ENCODE assay signal across 8 cellular contexts in the genomic region with DNA sequence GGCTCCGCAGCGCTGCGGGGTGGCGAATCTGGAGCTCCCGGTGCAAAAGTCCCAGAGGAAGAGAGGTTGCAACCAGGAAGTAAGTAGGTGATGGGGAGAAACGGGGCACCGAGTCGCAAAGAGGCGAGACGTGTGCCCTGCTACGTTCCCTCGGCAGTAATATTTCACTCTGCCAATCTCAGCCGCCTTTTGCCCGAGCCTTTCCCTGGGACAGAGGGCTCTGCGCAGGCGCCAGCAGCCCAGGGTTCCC. TPM values are rescaled to one million over a fixed set of nuclear protein-coding genes. Genes with fewer than 3 reads are reported as not detected.
DNase-seq lines count a peak whose midpoint lies in the region; ATAC-seq and TF ChIP-seq lines count a peak whose summit lies in the region.

A gene (minus strand): TSS at position 171 of the 250 bp plus-strand sequence. CDS start 495 bp downstream, outside the sequence.

- H3K9me3 ChIP-seq in breast epithelium, result no peaks in the 10 kb centered on the region

- H3K4me3 Mint-ChIP-seq in activated CD4-positive, alpha-beta T cell treated with anti-CD3 and anti-CD28 coated beads, Interleukin-2, amount 10 ng/mL, durations not matched to agents 24 days and 14 days, result peak within 1 kb of the TSS; percentile 94
- peak within 1 kb of the TSS; percentile 93 for H3K4me3 Mint-ChIP-seq in type B pancreatic cell

- no peak for DNase-seq in activated CD4-positive, alpha-beta T cell treated with anti-CD3 and anti-CD28 coated beads, Interleukin-2, amount 10 ng/mL, durations not matched to agents 24 days and 14 days
- no peak for DNase-seq in activated CD4-positive, alpha-beta T cell treated with anti-CD3 and anti-CD28 coated beads, Interleukin-2, amount 50 U/mL, for 4 hours
- no peak for DNase-seq in breast epithelium (ENCODE audit: low spot score in 2 of 2)
- no peak for DNase-seq in lower leg skin (ENCODE audit: low spot score in 2 of 2)
- no peak for DNase-seq in type B pancreatic cell (ENCODE audit: extremely low spot score, unreplicated experiment)
- no peak for DNase-seq in middle frontal gyrus (ENCODE audit: extremely low spot score, low spot score)
- DNase-seq in cerebellar cortex (ENCODE audit: low spot score), result no peak

- H3K4me3 ChIP-seq in breast epithelium (peak within 1 kb of the TSS; percentile 64 to 84 (median 80)), lower leg skin (ENCODE audit: low read depth, poor library complexity, severe bottlenecking) (peak within 1 kb of the TSS; percentile 93)

- H3K4me1 ChIP-seq in breast epithelium, result peaks cover 32 to 52% of the 10 kb centered on the region in 2 donors

- H3K27ac Mint-ChIP-seq in activated CD4-positive, alpha-beta T cell treated with anti-CD3 and anti-CD28 coated beads, Interleukin-2, amount 10 ng/mL, durations not matched to agents 24 days and 14 days, result peak within 1 kb of the TSS; percentile 92
- peak within 1 kb of the TSS; percentile 96 for H3K27ac Mint-ChIP-seq in type B pancreatic cell

- peak within 1 kb of the TSS; percentile 95 to 99 for H3K27ac ChIP-seq in breast epithelium

- peaks cover 35% of the 10 kb centered on the region for H3K36me3 Mint-ChIP-seq in activated CD4-positive, alpha-beta T cell treated with anti-CD3 and anti-CD28 coated beads, Interleukin-2, amount 10 ng/mL, durations not matched to agents 24 days and 14 days (ENCODE audit: low read depth)
- H3K36me3 Mint-ChIP-seq in type B pancreatic cell, result peaks cover 4% of the 10 kb centered on the region

- H3K9me3 Mint-ChIP-seq in activated CD4-positive, alpha-beta T cell treated with anti-CD3 and anti-CD28 coated beads, Interleukin-2, amount 10 ng/mL, durations not matched to agents 24 days and 14 days, result peaks cover 6% of the 10 kb centered on the region
- no peaks in the 10 kb centered on the region for H3K9me3 Mint-ChIP-seq in type B pancreatic cell

- TF ChIP-seq POLR2A in breast epithelium (IDR thresholded peaks at IDR 0.05) (peak; percentile 83), lower leg skin (IDR thresholded peaks at IDR 0.05) (peak in 1 of 2 donors; percentile 84)

- TF ChIP-seq CTCF in breast epithelium (IDR thresholded peaks at IDR 0.05) (peak in 1 of 3 donors; percentile 0), lower leg skin (IDR thresholded peaks at IDR 0.05) (no peak), type B pancreatic cell (conservative IDR thresholded peaks at IDR 0.05) (no peak)

- peaks cover 82% of the 10 kb centered on the region for H3K4me1 Mint-ChIP-seq in activated CD4-positive, alpha-beta T cell treated with anti-CD3 and anti-CD28 coated beads, Interleukin-2, amount 10 ng/mL, durations not matched to agents 24 days and 14 days
- peaks cover 49% of the 10 kb centered on the region for H3K4me1 Mint-ChIP-seq in type B pancreatic cell (ENCODE audit: unreplicated experiment)

- intact Hi-C loops in activated CD4-positive, alpha-beta T cell treated with anti-CD3 and anti-CD28 coated beads, Interleukin-2, amount 10 ng/mL, durations not matched to agents 24 days and 14 days (cut with micrococcal nuclease), result no loop called here
- intact Hi-C loops in breast epithelium (cut with DNase I; ENCODE audit: low total_unique reads) (no loop called here), lower leg skin (cut with DNase I; ENCODE audit: low total_unique reads) (no loop called here)

- no peaks in the 10 kb centered on the region for H3K27me3 ChIP-seq in breast epithelium

- H3K36me3 ChIP-seq in breast epithelium, result no peaks in the 10 kb centered on the region

- H3K27me3 Mint-ChIP-seq in activated CD4-positive, alpha-beta T cell treated with anti-CD3 and anti-CD28 coated beads, Interleukin-2, amount 10 ng/mL, durations not matched to agents 24 days and 14 days, result peaks cover 4% of the 10 kb centered on the region
- H3K27me3 Mint-ChIP-seq in type B pancreatic cell, result peaks cover 3% of the 10 kb centered on the region

- 0% methylated on average over 16 of the region's 16 CpGs for WGBS in lower leg skin, 2 donors

- no peak for ATAC-seq in GM18511 (IDR thresholded peaks at IDR 0.05; ENCODE audit: unreplicated experiment)

RNA-seq across cellular contexts. Expression of the gene that starts here (rescaled TPM):
- total RNA-seq in activated CD4-positive, alpha-beta T cell treated with anti-CD3 and anti-CD28 coated beads, Interleukin-2, amount 10 ng/mL, durations not matched to agents 24 days and 14 days, result 7.9 and 8.2 TPM in 2 replicates
- 10 to 100 TPM in 1 of 3 donors, 1 to 10 TPM in 2; 8.8 to 10.5 (median 9.2) TPM for total RNA-seq in breast epithelium
- 100 to 1,000 TPM; 111 to 194 (median 148) TPM for total RNA-seq in lower leg skin
- 5.7 and 9.5 TPM in 2 replicates for total RNA-seq in type B pancreatic cell (ENCODE audit: low replicate concordance)

Comparison
In these comparisons a context has a peak if more than half of its experiments do, and no peak if none do; other contexts are left out.
1. RNA of the gene that starts here (total RNA-seq): 111 to 194 TPM in lower leg skin; 8.8 to 10.5 TPM in breast epithelium, 7.9 to 8.2 TPM in activated CD4-positive, alpha-beta T cell treated with anti-CD3 and anti-CD28 coated beads, Interleukin-2, amount 10 ng/mL, durations not matched to agents 24 days and 14 days and 5.7 to 9.5 TPM in type B pancreatic cell; every median in the first group is over 4 times any median in the second.